Comparison of ENCODE assay signal across 8 cellular contexts in the genomic region with DNA sequence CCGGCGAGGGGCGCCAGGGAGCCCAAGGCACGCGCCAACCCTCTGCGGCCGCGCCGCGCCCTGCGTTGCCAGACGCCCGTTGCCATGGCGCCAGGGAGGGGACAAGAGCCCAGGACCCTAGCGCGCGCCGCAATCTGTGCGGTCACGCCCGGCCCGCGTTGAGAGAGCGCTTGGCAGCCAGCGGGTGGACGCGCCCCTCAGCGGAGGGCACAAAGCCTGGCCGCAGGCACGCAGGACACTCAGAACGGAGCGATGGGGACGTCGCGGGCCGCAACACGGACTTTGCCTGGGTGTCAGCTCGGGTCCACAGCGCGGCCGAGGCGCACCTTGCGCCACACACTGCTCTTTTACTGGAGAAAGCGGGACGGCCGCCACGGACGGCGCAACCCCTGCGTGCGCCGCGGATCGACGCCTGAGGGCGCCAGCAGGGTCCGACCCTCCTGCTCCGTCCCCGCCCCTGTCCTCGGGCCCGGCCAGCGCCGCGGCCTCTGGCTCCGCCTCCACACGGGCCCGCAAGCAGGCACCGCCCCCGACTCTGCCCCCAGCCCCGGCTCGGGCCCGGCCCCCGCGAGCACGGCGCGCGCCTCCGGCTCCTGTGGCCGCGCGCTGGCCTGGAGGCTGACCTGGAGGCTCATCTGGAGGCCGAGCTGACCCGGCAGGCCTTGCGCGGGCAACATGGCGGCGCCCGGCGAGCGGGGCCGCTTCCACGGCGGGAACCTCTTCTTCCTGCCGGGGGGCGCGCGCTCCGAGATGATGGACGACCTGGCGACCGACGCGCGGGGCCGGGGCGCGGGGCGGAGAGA. TPM values are rescaled to one million over a fixed set of nuclear protein-coding genes. Genes with fewer than 3 reads are reported as not detected.
A peak's percentile ranks its signal among the peaks of the same experiment; 100 is the strongest.
DNase-seq lines count a peak whose midpoint lies in the region; ATAC-seq, FAIRE-seq and TF ChIP-seq lines count a peak whose summit lies in the region.

GFER (plus strand) TSS at position 650 of the 803 bp plus-strand sequence; CDS start at position 676, 26 bp downstream.

- H3K36me3 ChIP-seq in NT2/D1 (ENCODE audit: insufficient read depth, insufficient read length, low read length) (peaks cover 47% of the 10 kb centered on the region), esophagus (ENCODE audit: control insufficient read depth in 2 of 2, insufficient read depth in 2 of 2, low read length in 1 of 2) (peaks cover 0 to 13% of the 10 kb centered on the region in 2 donors), mucosa of descending colon (ENCODE audit: low read depth) (no peaks in the 10 kb centered on the region), stomach (peaks cover 14 to 25% (median 23%) of the 10 kb centered on the region in 4 donors)

- peak; percentile 95 for FAIRE-seq in HTR-8/SVneo (lab: Jason Lieb, UNC)

- DNase-seq in DMS53 treated with DMSO at 0.1 percent for 48 hours (lab: John Stamatoyannopoulos, UW; ENCODE audit: unreplicated experiment) (peak; percentile 70), HTR-8/SVneo (ENCODE audit: insufficient read length, low spot score) (peak; percentile 94), NT2/D1 (ENCODE audit: low read depth, low spot score) (peak; percentile 92), mucosa of descending colon (peak; percentile 89 to 96 (median 93)), stomach (peak; percentile 91)
- DNase-seq in activated T-cell treated with anti-CD3 and anti-CD28 coated beads, Interleukin-2, amount 50 U/mL, for 24 hours = peak; percentile 85

- TF ChIP-seq POLR2A in stomach (IDR thresholded peaks at IDR 0.05) = no peak

- no peak for TF ChIP-seq CTCF in mucosa of descending colon (IDR thresholded peaks at IDR 0.05)
- peak in 2 of 7 experiments; percentile 26 to 31 for TF ChIP-seq CTCF in stomach (IDR thresholded peaks at IDR 0.05)

- 0% methylated on average over 66 to 109 of the region's 109 CpGs for WGBS in esophagus, 2 donors
- 0 to 1% (median 1%) methylated on average over 26 to 109 of the region's 109 CpGs for WGBS in stomach, 5 donors

- H3K4me3 Mint-ChIP-seq in activated T-cell treated with anti-CD3 and anti-CD28 coated beads, Interleukin-2, amount 50 U/mL, for 24 hours = peak within 1 kb of the TSS; percentile 88

- H3K27me3 Mint-ChIP-seq in activated T-cell treated with anti-CD3 and anti-CD28 coated beads, Interleukin-2, amount 50 U/mL, for 24 hours = peaks cover 47% of the 10 kb centered on the region

- H3K36me3 Mint-ChIP-seq in activated T-cell treated with anti-CD3 and anti-CD28 coated beads, Interleukin-2, amount 50 U/mL, for 24 hours (ENCODE audit: low read depth) = peaks cover 28% of the 10 kb centered on the region

- H3K4me1 Mint-ChIP-seq in activated T-cell treated with anti-CD3 and anti-CD28 coated beads, Interleukin-2, amount 50 U/mL, for 24 hours (ENCODE audit: low read depth) = peaks cover 20% of the 10 kb centered on the region

- H3K27me3 ChIP-seq in NT2/D1 (ENCODE audit: insufficient read depth, insufficient read length) = peaks cover 3% of the 10 kb centered on the region
- H3K27me3 ChIP-seq in esophagus (ENCODE audit: control insufficient read depth in 1 of 2, insufficient read depth in 2 of 2, low read length in 2 of 2) = peaks cover 0 to 8% of the 10 kb centered on the region in 2 donors
- peaks cover 4 to 56% (median 36%) of the 10 kb centered on the region in 3 donors for H3K27me3 ChIP-seq in stomach

- peak within 1 kb of the TSS; percentile 68 for H3K27ac Mint-ChIP-seq in activated T-cell treated with anti-CD3 and anti-CD28 coated beads, Interleukin-2, amount 50 U/mL, for 24 hours

- peak within 1 kb of the TSS; percentile 89 for H3K4me3 ChIP-seq in NT2/D1 (ENCODE audit: insufficient read length, low read depth)
- H3K4me3 ChIP-seq in esophagus (ENCODE audit: low read depth in 1 of 2, low read length in 2 of 2) = peak within 1 kb of the TSS; percentile 69 to 76
- peak within 1 kb of the TSS; percentile 83 for H3K4me3 ChIP-seq in mucosa of descending colon
- peak within 1 kb of the TSS; percentile 77 to 83 (median 78) for H3K4me3 ChIP-seq in stomach

- TF ChIP-seq EP300 in stomach (IDR thresholded peaks at IDR 0.05) = no peak

- peak within 1 kb of the TSS; percentile 25 to 74 for H3K27ac ChIP-seq in esophagus (ENCODE audit: low read depth in 2 of 2, low read length in 1 of 2)
- H3K27ac ChIP-seq in stomach = peak within 1 kb of the TSS; percentile 64 to 84 (median 76)

- H3K4me1 ChIP-seq in NT2/D1 (ENCODE audit: insufficient read depth, insufficient read length) = peaks cover 33% of the 10 kb centered on the region
- H3K4me1 ChIP-seq in esophagus (ENCODE audit: control insufficient read depth in 2 of 2, insufficient read depth in 2 of 2, low read length in 1 of 2) = peaks cover 5 to 34% of the 10 kb centered on the region in 2 donors
- H3K4me1 ChIP-seq in mucosa of descending colon (ENCODE audit: low read depth) = peaks cover 55% of the 10 kb centered on the region
- H3K4me1 ChIP-seq in stomach = peaks cover 29 to 69% (median 64%) of the 10 kb centered on the region in 4 donors

- intact Hi-C loops in mucosa of descending colon (cut with DNase I, micrococcal nuclease) = no loop called here
- intact Hi-C loops in stomach (cut with DNase I; ENCODE audit: low total_unique reads) = no loop called here

- no peaks in the 10 kb centered on the region for H3K9me3 Mint-ChIP-seq in activated T-cell treated with anti-CD3 and anti-CD28 coated beads, Interleukin-2, amount 50 U/mL, for 24 hours

- H3K9ac ChIP-seq in NT2/D1 (ENCODE audit: insufficient read length, low read depth) = peak within 1 kb of the TSS; percentile 97

- ATAC-seq in GM21390 (IDR thresholded peaks at IDR 0.05; ENCODE audit: unreplicated experiment) (peak; percentile 65), mucosa of descending colon (peak; percentile 66)

- H3K9me3 ChIP-seq in NT2/D1 (ENCODE audit: insufficient read depth, low read length) (no peaks in the 10 kb centered on the region), esophagus (ENCODE audit: control insufficient read depth in 2 of 2, insufficient read depth in 1 of 2, low read depth in 1 of 2, low read length in 1 of 2) (no peaks in the 10 kb centered on the region), mucosa of descending colon (no peaks in the 10 kb centered on the region), stomach (no peaks in the 10 kb centered on the region)

RNA-seq across cellular contexts. Expression of gene GFER, which starts in this region (rescaled TPM):
- 10 to 100 TPM; 13.1 to 23.1 TPM for polyA plus RNA-seq in esophagus
- 10 to 100 TPM; 42.1 to 75.5 (median 68.8) TPM for total RNA-seq in mucosa of descending colon
- 100 to 1,000 TPM in 1 of 5 donors, 10 to 100 TPM in 1, 1 to 10 TPM in 3; 3.1 to 313 (median 9.9) TPM for total RNA-seq in stomach
- polyA plus RNA-seq in stomach = 10 to 100 TPM; 31.2 to 50.6 (median 36.1) TPM

Comparison
In these comparisons a context has a peak if more than half of its experiments do, and no peak if none do; other contexts are left out.
1. Peak in every context shown above with its lines: DNase-seq, ATAC-seq, H3K4me3 ChIP-seq and H3K27ac ChIP-seq.